Comparison of ENCODE assay signal across 9 cellular contexts in the genomic region with DNA sequence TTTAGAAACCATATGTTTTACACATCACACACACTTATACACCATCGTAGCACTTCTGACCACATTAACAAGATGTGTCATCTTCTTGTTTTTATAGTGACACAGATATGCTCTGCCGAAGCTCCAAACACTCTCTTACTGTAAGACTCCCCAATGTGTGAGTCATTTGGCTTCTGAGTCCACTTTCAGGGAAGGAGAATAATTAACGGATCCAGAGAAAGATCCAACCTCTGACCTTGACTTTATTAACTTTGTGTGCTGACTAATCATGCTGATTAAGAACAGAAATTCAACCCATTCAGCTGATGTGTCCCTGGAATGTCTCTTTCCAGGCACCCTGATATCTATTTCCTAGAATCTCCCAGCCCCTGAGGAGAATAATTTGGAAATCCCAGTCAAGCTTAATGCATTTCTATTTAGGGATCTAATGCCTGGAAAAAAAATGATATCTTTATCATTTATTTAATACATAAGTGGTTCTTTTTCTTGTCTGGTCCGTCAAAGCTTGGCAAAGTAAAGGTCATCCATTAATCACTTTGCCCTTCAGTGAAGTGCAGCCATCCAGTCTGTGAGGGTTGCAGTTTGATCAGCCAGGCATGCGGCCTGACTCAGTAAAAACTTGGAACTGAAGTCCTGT.
DNase-seq lines count a peak whose midpoint lies in the region; TF ChIP-seq lines count a peak whose summit lies in the region.
"Had no signal": no experiment of that assay in that cellular context is flagged by ENCODE, and none has a peak within 500 bp of the region (broad histone marks: within the 10 kb centered on the region; RNA-seq: fewer than 3 reads in every experiment).

No MANE protein-coding gene starts in this region.

- H3K4me3 ChIP-seq in BE2C (ENCODE audit: low read depth, low read length) (no peak overlapping the region), MG63 (no peak overlapping the region), epithelial cell of esophagus (ENCODE audit: low read length) (no peak overlapping the region), testis (no peak overlapping the region)

- H3K27ac Mint-ChIP-seq in T-helper 2 cell treated with Interferon-gamma antibody and Interleukin-4, amounts not matched to agents 5 μg/mL and 100 μg/mL, for 36 hours, result no peak overlapping the region
- H3K27ac Mint-ChIP-seq: activated T-helper 1 cell treated with anti-CD3 and anti-CD28 coated beads, Interleukin-12 subunit alpha, Interleukin-12 subunit beta, Interleukin-2, Interleukin-4 antibody, amounts not matched to agents 30 ng/mL and 10 ng/mL and 1 ng/mL, durations not matched to agents 14 hours and 24 hours and 36 hours had no signal

- TF ChIP-seq CTCF in BE2C (IDR thresholded peaks at IDR 0.05; ENCODE audit: low read depth, low read length) (no peak), epithelial cell of esophagus (IDR thresholded peaks at IDR 0.05; ENCODE audit: insufficient read depth, low read depth, low read length, missing control alignments) (no peak), testis (IDR thresholded peaks at IDR 0.05) (no peak)

- 39 to 43% methylated on average over 5 of the region's 5 CpGs for WGBS in testis, 2 donors

- H3K4me3 Mint-ChIP-seq in T-helper 2 cell treated with Interferon-gamma antibody and Interleukin-4, amounts not matched to agents 5 μg/mL and 100 μg/mL, for 36 hours, result no peak overlapping the region
- H3K4me3 Mint-ChIP-seq: activated T-helper 1 cell treated with anti-CD3 and anti-CD28 coated beads, Interleukin-12 subunit alpha, Interleukin-12 subunit beta, Interleukin-2, Interleukin-4 antibody, amounts not matched to agents 30 ng/mL and 10 ng/mL and 1 ng/mL, durations not matched to agents 14 hours and 24 hours and 36 hours had no signal

- peaks cover 23% of the 10 kb centered on the region for H3K9me3 Mint-ChIP-seq in T-helper 2 cell treated with Interferon-gamma antibody and Interleukin-4, amounts not matched to agents 5 μg/mL and 100 μg/mL, for 36 hours

- H3K4me1 Mint-ChIP-seq in T-helper 2 cell treated with Interferon-gamma antibody and Interleukin-4, amounts not matched to agents 5 μg/mL and 100 μg/mL, for 36 hours (ENCODE audit: low read depth), result no peaks in the 10 kb centered on the region

- H3K27me3 Mint-ChIP-seq in T-helper 2 cell treated with Interferon-gamma antibody and Interleukin-4, amounts not matched to agents 5 μg/mL and 100 μg/mL, for 36 hours (ENCODE audit: low read depth), result no peaks in the 10 kb centered on the region

- peak; percentile 40 for DNase-seq in BE2C
- peak; percentile 42 for DNase-seq in MG63
- peak; percentile 69 for DNase-seq in epithelial cell of esophagus (ENCODE audit: low read depth)
- DNase-seq in non-pigmented ciliary epithelial cell (ENCODE audit: low read depth), result peak; percentile 88
- no peak for DNase-seq in T-helper 2 cell treated with Interferon-gamma antibody and Interleukin-4, amounts not matched to agents 5 μg/mL and 100 μg/mL, for 36 hours (ENCODE audit: low spot score)
- no peak for DNase-seq in Kasumi-1 (lab: John Stamatoyannopoulos, UW)
- no peak for DNase-seq in testis
- DNase-seq in activated CD4-positive, alpha-beta T cell treated with anti-CD3 and anti-CD28 coated beads, Interleukin-2, amount 50 U/mL, for 48 hours, result no peak

- H3K36me3 Mint-ChIP-seq in T-helper 2 cell treated with Interferon-gamma antibody and Interleukin-4, amounts not matched to agents 5 μg/mL and 100 μg/mL, for 36 hours (ENCODE audit: low read depth), result no peaks in the 10 kb centered on the region

- no peaks in the 10 kb centered on the region for H3K27me3 ChIP-seq in BE2C
- H3K27me3 ChIP-seq in MG63, result no peaks in the 10 kb centered on the region
- H3K27me3 ChIP-seq in testis, result no peaks in the 10 kb centered on the region

- no peak for TF ChIP-seq POLR2A in testis (IDR thresholded peaks at IDR 0.05)

- no peaks in the 10 kb centered on the region for H3K9me3 ChIP-seq in BE2C
- H3K9me3 ChIP-seq in MG63, result no peaks in the 10 kb centered on the region
- H3K9me3 ChIP-seq in testis, result no peaks in the 10 kb centered on the region

- intact Hi-C loops in testis (cut with DNase I; ENCODE audit: low total_unique reads), result no loop called here

- H3K4me1 ChIP-seq in BE2C (peaks cover 3% of the 10 kb centered on the region), testis (no peaks in the 10 kb centered on the region)

- no peak overlapping the region for H3K27ac ChIP-seq in testis

- no peaks in the 10 kb centered on the region for H3K36me3 ChIP-seq in BE2C
- no peaks in the 10 kb centered on the region for H3K36me3 ChIP-seq in MG63
- H3K36me3 ChIP-seq in testis (ENCODE audit: low read depth, missing control alignments), result no peaks in the 10 kb centered on the region

Comparison
In these comparisons a context has a peak if more than half of its experiments do, and no peak if none do; other contexts are left out.
1. DNase-seq: peak in BE2C (single experiment), MG63 (single experiment), epithelial cell of esophagus (single experiment) and non-pigmented ciliary epithelial cell (single experiment); none in T-helper 2 cell treated with Interferon-gamma antibody and Interleukin-4, amounts not matched to agents 5 μg/mL and 100 μg/mL, for 36 hours (single experiment), Kasumi-1 (0 of 2), testis (single experiment) and activated CD4-positive, alpha-beta T cell treated with anti-CD3 and anti-CD28 coated beads, Interleukin-2, amount 50 U/mL, for 48 hours (0 of 2).